In genomic region chr7:135977742-135978066, GRCh38 we compare ENCODE assay signal across 8 cellular contexts. TPM values are rescaled to one million over a fixed set of nuclear protein-coding genes. Genes with fewer than 3 reads are reported as not detected.
DNase-seq lines count a peak whose midpoint lies in the region; ATAC-seq and TF ChIP-seq lines count a peak whose summit lies in the region.

No MANE protein-coding gene starts in this region.

- H3K23ac ChIP-seq in neuronal stem cell (ENCODE audit: low read depth, low read length, poor library complexity) = no peak overlapping the region

- no peaks in the 10 kb centered on the region for H3K27me3 Mint-ChIP-seq in CD8-positive, alpha-beta T cell (ENCODE audit: low read depth)
- no peaks in the 10 kb centered on the region for H3K27me3 Mint-ChIP-seq in endodermal cell (ENCODE audit: insufficient read depth)

- H3K4me3 Mint-ChIP-seq in CD8-positive, alpha-beta T cell = peak overlapping the region; percentile 92
- H3K4me3 Mint-ChIP-seq in endodermal cell = peak overlapping the region; percentile 99

- H2BK15ac ChIP-seq in neuronal stem cell (ENCODE audit: low read length) = no peak overlapping the region

- H3K4me2 ChIP-seq in OCI-LY3 (ENCODE audit: low read length) (peak overlapping the region; percentile 74), neuronal stem cell (ENCODE audit: insufficient read depth, low read length, poor library complexity, severe bottlenecking) (no peak overlapping the region)

- peaks cover 73% of the 10 kb centered on the region for H3K4me1 ChIP-seq in CD8-positive, alpha-beta T cell (ENCODE audit: insufficient read depth, low read length)
- H3K4me1 ChIP-seq in OCI-LY3 (ENCODE audit: low read length) = peaks cover 55% of the 10 kb centered on the region
- H3K4me1 ChIP-seq in endodermal cell (ENCODE audit: control insufficient read depth, insufficient read depth, low read length) = peaks cover 2% of the 10 kb centered on the region
- H3K4me1 ChIP-seq in neuronal stem cell (ENCODE audit: control insufficient read depth in 2 of 2, insufficient read depth in 1 of 2, low read depth in 1 of 2, low read length in 2 of 2) = peaks cover 2 to 8% of the 10 kb centered on the region in 2 donors

- no peak for TF ChIP-seq CTCF in CD8-positive, alpha-beta T cell (IDR thresholded peaks at IDR 0.05)
- TF ChIP-seq CTCF in OCI-LY3 (IDR thresholded peaks at IDR 0.05; ENCODE audit: low read depth, low read length) (no peak), endodermal cell (conservative IDR thresholded peaks at IDR 0.05) (no peak)

- peaks cover 28% of the 10 kb centered on the region for H4K20me1 ChIP-seq in OCI-LY3 (ENCODE audit: insufficient read depth, low read length)

- H2AFZ ChIP-seq in OCI-LY3 (ENCODE audit: low read depth, low read length) = peak overlapping the region; percentile 86
- H2AFZ ChIP-seq in neuronal stem cell (ENCODE audit: low read length) = peak overlapping the region; percentile 94

- peak overlapping the region; percentile 89 for H3K4me3 ChIP-seq in CD8-positive, alpha-beta T cell (ENCODE audit: low read depth, low read length)
- H3K4me3 ChIP-seq in OCI-LY3 (ENCODE audit: low read length) (peak overlapping the region; percentile 96), endodermal cell (ENCODE audit: low read length) (peak overlapping the region; percentile 94), neuronal stem cell (ENCODE audit: low read length in 2 of 2) (peak overlapping the region in 1 of 2 donors; percentile 86)

- 83 to 86% methylated on average over 1 to 6 of the region's 6 CpGs for WGBS in endodermal cell (ENCODE audit: insufficient coverage in 1 of 2, insufficient read length in 1 of 2), 2 experiments
- WGBS in neuronal stem cell (ENCODE audit: extremely low coverage in 2 of 2, insufficient read length in 2 of 2, insufficient replicate concordance in 1 of 2), 2 donors = no CpG with 5 or more reads among the region's 6 CpGs

- intact Hi-C loops in CD8-positive, alpha-beta T cell (cut with DNase I, micrococcal nuclease) = loop anchor here (1.0 to 10.0 kb wide), 12 partner anchors 315 to 1853 kb away; partner anchors contain the start of genes AKR1B1 (in 2 of the 2), NUP205 (in 2 of the 2), STMP1 (in 2 of the 2) and BPGM (in 1 of the 2)

- no peak for ATAC-seq in CD8-positive, alpha-beta T cell
- no peak for ATAC-seq in GM21529 (IDR thresholded peaks at IDR 0.05; ENCODE audit: unreplicated experiment)

- no peak overlapping the region for H3K4ac ChIP-seq in neuronal stem cell (ENCODE audit: low read length)

- peaks cover 79% of the 10 kb centered on the region for H3K4me1 Mint-ChIP-seq in CD8-positive, alpha-beta T cell (ENCODE audit: low read depth)
- peaks cover 28% of the 10 kb centered on the region for H3K4me1 Mint-ChIP-seq in endodermal cell

- no peak overlapping the region for H3K18ac ChIP-seq in neuronal stem cell (ENCODE audit: low read length)

- H3K79me1 ChIP-seq in neuronal stem cell (ENCODE audit: low read depth, low read length) = peaks cover 5% of the 10 kb centered on the region

- H4K91ac ChIP-seq in neuronal stem cell (ENCODE audit: low read depth, low read length, poor library complexity) = no peak overlapping the region

- H2BK12ac ChIP-seq in neuronal stem cell (ENCODE audit: low read length) = no peak overlapping the region

- H4K8ac ChIP-seq in neuronal stem cell (ENCODE audit: low read depth, low read length) = no peak overlapping the region

- peak overlapping the region; percentile 82 for H3K27ac ChIP-seq in CD8-positive, alpha-beta T cell (ENCODE audit: low read depth, low read length)
- H3K27ac ChIP-seq in OCI-LY3 (ENCODE audit: low read length) = peak overlapping the region; percentile 19
- no peak overlapping the region for H3K27ac ChIP-seq in endodermal cell (ENCODE audit: low read depth, low read length)
- H3K27ac ChIP-seq in neuronal stem cell (replicated peaks; ENCODE audit: low read length) = no peak overlapping the region

- CTCF ChIA-PET in CD8-positive, alpha-beta T cell (lab: Charles Lee) = interaction anchor here (0.7 to 1.1 kb wide), 2 partner anchors 32 to 977 kb away, joined by 3 read pairs; no protein-coding TSS in a partner anchor

- no peaks in the 10 kb centered on the region for H3K9me3 ChIP-seq in CD8-positive, alpha-beta T cell (ENCODE audit: low read length)
- H3K9me3 ChIP-seq in OCI-LY3 (ENCODE audit: insufficient read depth, low read length) = no peaks in the 10 kb centered on the region
- peaks cover 5% of the 10 kb centered on the region for H3K9me3 ChIP-seq in endodermal cell (ENCODE audit: control insufficient read depth, low read length)
- H3K9me3 ChIP-seq in neuronal stem cell (replicated peaks in 1 of 2; ENCODE audit: control insufficient read depth in 2 of 2, insufficient read depth in 1 of 2, low read depth in 1 of 2, low read length in 2 of 2) = no peaks in the 10 kb centered on the region

- no peaks in the 10 kb centered on the region for H3K27me3 ChIP-seq in CD8-positive, alpha-beta T cell (ENCODE audit: insufficient read depth, low read length)
- no peaks in the 10 kb centered on the region for H3K27me3 ChIP-seq in OCI-LY3 (ENCODE audit: low read depth, low read length)
- no peaks in the 10 kb centered on the region for H3K27me3 ChIP-seq in endodermal cell (ENCODE audit: control insufficient read depth, insufficient read depth, low read length, poor library complexity, severe bottlenecking)
- no peaks in the 10 kb centered on the region for H3K27me3 ChIP-seq in neuronal stem cell (ENCODE audit: control insufficient read depth in 3 of 3, insufficient read depth in 3 of 3, low read depth in 1 of 3, low read length in 3 of 3)

- H3K79me2 ChIP-seq in OCI-LY3 (ENCODE audit: low read length) = peaks cover 44% of the 10 kb centered on the region

- H2BK5ac ChIP-seq in neuronal stem cell (ENCODE audit: low read length) = no peak overlapping the region

- no peak for DNase-seq in CD8-positive, alpha-beta T cell
- DNase-seq in endodermal cell (no peak), neuronal stem cell (ENCODE audit: low spot score) (no peak), DMS53 treated with DMSO at 0.1 percent for 48 hours (lab: John Stamatoyannopoulos, UW; ENCODE audit: unreplicated experiment) (no peak), NOMO-1 (lab: John Stamatoyannopoulos, UW; ENCODE audit: unreplicated experiment in 2 of 2) (no peak), LoVo (ENCODE audit: low spot score) (no peak)

- H2AK5ac ChIP-seq in neuronal stem cell (ENCODE audit: low read depth, low read length) = no peak overlapping the region

- peak overlapping the region; percentile 47 for H3K9ac ChIP-seq in OCI-LY3 (ENCODE audit: low read length)
- no peak overlapping the region for H3K9ac ChIP-seq in endodermal cell (ENCODE audit: extremely low read depth, low read length, poor library complexity, severe bottlenecking)
- H3K9ac ChIP-seq in neuronal stem cell (ENCODE audit: low read depth, low read length, poor library complexity) = no peak overlapping the region

- H3K27ac Mint-ChIP-seq in CD8-positive, alpha-beta T cell = peak overlapping the region; percentile 93
- no peak overlapping the region for H3K27ac Mint-ChIP-seq in endodermal cell

- no peaks in the 10 kb centered on the region for H3K36me3 ChIP-seq in CD8-positive, alpha-beta T cell (ENCODE audit: insufficient read depth, low read length)
- H3K36me3 ChIP-seq in OCI-LY3 (replicated peaks; ENCODE audit: low read depth, low read length) (peaks cover 10% of the 10 kb centered on the region), endodermal cell (ENCODE audit: control insufficient read depth, insufficient read depth, low read length) (peaks cover 15% of the 10 kb centered on the region), neuronal stem cell (replicated peaks in 1 of 2; ENCODE audit: control insufficient read depth in 2 of 2, insufficient read depth in 2 of 2, low read length in 2 of 2) (peaks cover 0 to 27% of the 10 kb centered on the region in 2 donors)

- no peaks in the 10 kb centered on the region for H3K9me3 Mint-ChIP-seq in CD8-positive, alpha-beta T cell
- peaks cover 5% of the 10 kb centered on the region for H3K9me3 Mint-ChIP-seq in endodermal cell

- H2BK120ac ChIP-seq in neuronal stem cell (ENCODE audit: low read depth, low read length) = no peak overlapping the region

- peaks cover 29% of the 10 kb centered on the region for H3K36me3 Mint-ChIP-seq in CD8-positive, alpha-beta T cell
- peaks cover 10% of the 10 kb centered on the region for H3K36me3 Mint-ChIP-seq in endodermal cell (ENCODE audit: low read depth)

- H3K14ac ChIP-seq in neuronal stem cell (ENCODE audit: low read length) = no peak overlapping the region

- POLR2A ChIA-PET in CD8-positive, alpha-beta T cell (lab: Charles Lee) = interaction anchor here (1.2 kb wide), 1 partner anchor 24 kb away, joined by 3 read pairs; no protein-coding TSS in a partner anchor

RNA-seq across cellular contexts. Expression of gene MTPN, which starts 0.5 kb away (rescaled TPM):
- 100 to 1,000 TPM in 1 of 2 experiments, 10 to 100 TPM in 1; 91.9 to 101 TPM for total RNA-seq in CD8-positive, alpha-beta T cell
- 100 to 1,000 TPM in 1 of 2 donors, 10 to 100 TPM in 1; 80.3 to 102 TPM for total RNA-seq in endodermal cell
- polyA plus RNA-seq in endodermal cell (2013, experiment 1 of 2) = 136 TPM
- polyA plus RNA-seq in endodermal cell (2013, experiment 2 of 2) = 135 TPM
- polyA plus RNA-seq in neuronal stem cell (2013, experiment 1 of 2) = 128 TPM
- 133 TPM for polyA plus RNA-seq in neuronal stem cell (2013, experiment 2 of 2)

Comparison
In these comparisons a context has a peak if more than half of its experiments do, and no peak if none do; other contexts are left out.
1. H3K27ac ChIP-seq: peak in CD8-positive, alpha-beta T cell (single experiment) and OCI-LY3 (single experiment); none in endodermal cell (single experiment) and neuronal stem cell (single experiment).